Comparison of ENCODE assay signal across 17 cellular contexts in the genomic region with DNA sequence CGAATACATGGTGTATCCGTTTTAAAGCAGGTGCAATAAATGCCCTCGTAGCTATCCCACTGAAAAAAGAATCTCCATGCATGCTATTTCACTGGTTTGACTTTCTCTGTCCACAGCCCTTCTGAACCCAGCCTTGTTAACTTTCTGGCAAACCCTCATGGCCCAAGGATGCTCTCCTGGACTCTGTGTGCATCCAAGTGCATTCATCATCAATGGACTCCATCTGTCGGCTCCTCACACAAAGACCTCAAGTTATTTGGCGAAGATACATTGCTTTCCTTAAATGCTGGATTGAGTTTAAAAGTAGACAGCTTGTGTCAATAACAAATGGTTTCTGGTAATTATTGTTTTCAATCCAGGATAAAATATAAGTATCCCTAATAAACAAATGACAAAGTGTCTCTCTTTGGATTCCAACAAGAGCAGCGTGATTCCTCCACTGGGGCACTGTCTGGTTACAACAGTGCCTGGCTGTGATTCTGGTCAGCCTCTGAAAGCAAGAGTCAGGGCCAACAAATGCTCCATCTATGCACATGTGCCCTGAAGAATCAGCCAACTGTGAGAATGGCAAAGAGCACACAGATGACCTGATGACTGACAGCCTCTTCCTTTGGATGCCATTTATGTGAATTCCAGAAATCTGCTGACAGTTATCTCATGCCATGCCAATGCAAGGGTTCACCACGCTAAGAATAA. TPM values are rescaled to one million over a fixed set of nuclear protein-coding genes. Genes with fewer than 3 reads are reported as not detected.
DNase-seq lines count a peak whose midpoint lies in the region; ATAC-seq and FAIRE-seq lines count a peak whose summit lies in the region.
"Had no signal": no experiment of that assay in that cellular context is flagged by ENCODE, and none has a peak within 500 bp of the region (broad histone marks: within the 10 kb centered on the region; RNA-seq: fewer than 3 reads in every experiment).

No MANE protein-coding gene starts in this region.

- H2BK15ac ChIP-seq in neuronal stem cell (ENCODE audit: low read length): no peak overlapping the region

- H3K23ac ChIP-seq in neuronal stem cell (ENCODE audit: low read depth, low read length, poor library complexity): no peak overlapping the region

- H3K9ac ChIP-seq in neuronal stem cell (ENCODE audit: low read depth, low read length, poor library complexity): no peak overlapping the region
- H3K9ac ChIP-seq: BLaER1 treated with 17β-estradiol and CSF1 and Interleukin-3, amounts not matched to agents 10 nM and 100 nM had no signal

- H3K36me3 ChIP-seq in CD4-positive, CD25-positive, alpha-beta regulatory T cell (ENCODE audit: control insufficient read depth, insufficient read depth, low read length): peaks cover 25% of the 10 kb centered on the region
- H3K36me3 ChIP-seq in naive thymus-derived CD4-positive, alpha-beta T cell (ENCODE audit: control insufficient read depth in 2 of 3, insufficient read depth in 3 of 3, low read length in 3 of 3): peaks cover 0 to 4% (median 0%) of the 10 kb centered on the region in 3 experiments
- H3K36me3 ChIP-seq in neuronal stem cell (replicated peaks in 1 of 2; ENCODE audit: control insufficient read depth in 2 of 2, insufficient read depth in 2 of 2, low read length in 2 of 2): peaks cover 7 to 76% of the 10 kb centered on the region in 2 donors

- CTCF ChIA-PET in naive thymus-derived CD4-positive, alpha-beta T cell (lab: Charles Lee): interaction anchor here (1.2 to 1.4 kb wide), 2 partner anchors 10 to 58 kb away, joined by 3 to 7 read pairs; no protein-coding TSS in a partner anchor

- H3K4me1 ChIP-seq in CD4-positive, CD25-positive, alpha-beta regulatory T cell (ENCODE audit: control insufficient read depth, insufficient read depth, low read length, poor library complexity, severe bottlenecking): peaks cover 37% of the 10 kb centered on the region
- H3K4me1 ChIP-seq in naive thymus-derived CD4-positive, alpha-beta T cell (ENCODE audit: control insufficient read depth in 2 of 2, insufficient read depth in 2 of 2, low read length in 2 of 2): peaks cover 44 to 46% of the 10 kb centered on the region in 2 donors
- H3K4me1 ChIP-seq in neuronal stem cell (ENCODE audit: control insufficient read depth in 2 of 2, insufficient read depth in 1 of 2, low read depth in 1 of 2, low read length in 2 of 2): no peaks in the 10 kb centered on the region
- H3K4me1 ChIP-seq: psoas muscle had no signal

- peaks cover 24% of the 10 kb centered on the region for H3K36me3 Mint-ChIP-seq in CD4-positive, CD25-positive, alpha-beta regulatory T cell
- H3K36me3 Mint-ChIP-seq in naive thymus-derived CD4-positive, alpha-beta T cell: peaks cover 17 to 36% (median 24%) of the 10 kb centered on the region in 5 donors

- peaks cover under 1% of the 10 kb centered on the region for H3K79me1 ChIP-seq in neuronal stem cell (ENCODE audit: low read depth, low read length)

- no peak overlapping the region for H3K4me2 ChIP-seq in neuronal stem cell (ENCODE audit: insufficient read depth, low read length, poor library complexity, severe bottlenecking)

- no CpG with 5 or more reads among the region's 7 CpGs for WGBS in neuronal stem cell (ENCODE audit: extremely low coverage in 2 of 2, insufficient read length in 2 of 2, insufficient replicate concordance in 1 of 2), 2 donors

- H2BK12ac ChIP-seq in neuronal stem cell (ENCODE audit: low read length): no peak overlapping the region

- H3K4ac ChIP-seq in neuronal stem cell (ENCODE audit: low read length): no peak overlapping the region

- H3K14ac ChIP-seq in neuronal stem cell (ENCODE audit: low read length): no peak overlapping the region

- no peak overlapping the region for H2AK5ac ChIP-seq in neuronal stem cell (ENCODE audit: low read depth, low read length)

- no peaks in the 10 kb centered on the region for H3K9me3 Mint-ChIP-seq in CD4-positive, CD25-positive, alpha-beta regulatory T cell
- H3K9me3 Mint-ChIP-seq in naive thymus-derived CD4-positive, alpha-beta T cell: no peaks in the 10 kb centered on the region
- H3K9me3 Mint-ChIP-seq: activated CD4-positive, alpha-beta T cell treated with anti-CD3 and anti-CD28 coated beads, Interleukin-2, amount 10 ng/mL, durations not matched to agents 7 days and 5 days had no signal

- H2BK5ac ChIP-seq in neuronal stem cell (ENCODE audit: low read length): no peak overlapping the region

- POLR2A ChIA-PET in naive thymus-derived CD4-positive, alpha-beta T cell (lab: Charles Lee): interaction anchor here (0.7 to 1.9 kb wide), 7 partner anchors 14 to 175 kb away, joined by 3 to 4 read pairs (median 3); no protein-coding TSS in a partner anchor

- H3K27me3 Mint-ChIP-seq in CD4-positive, CD25-positive, alpha-beta regulatory T cell: no peaks in the 10 kb centered on the region
- H3K27me3 Mint-ChIP-seq in naive thymus-derived CD4-positive, alpha-beta T cell: no peaks in the 10 kb centered on the region
- H3K27me3 Mint-ChIP-seq: activated CD4-positive, alpha-beta T cell treated with anti-CD3 and anti-CD28 coated beads, Interleukin-2, amount 10 ng/mL, durations not matched to agents 7 days and 5 days had no signal

- no peak overlapping the region for H4K8ac ChIP-seq in neuronal stem cell (ENCODE audit: low read depth, low read length)

- peaks cover 42 to 78% (median 55%) of the 10 kb centered on the region in 4 donors for H3K4me1 Mint-ChIP-seq in CD4-positive, CD25-positive, alpha-beta regulatory T cell
- H3K4me1 Mint-ChIP-seq in naive thymus-derived CD4-positive, alpha-beta T cell: peaks cover 32 to 85% (median 79%) of the 10 kb centered on the region in 7 donors

- H3K27ac ChIP-seq in CD4-positive, CD25-positive, alpha-beta regulatory T cell (ENCODE audit: insufficient read depth, low read length, poor library complexity, severe bottlenecking): no peak overlapping the region
- H3K27ac ChIP-seq in naive thymus-derived CD4-positive, alpha-beta T cell (ENCODE audit: low read depth, low read length): no peak overlapping the region
- no peak overlapping the region for H3K27ac ChIP-seq in neuronal stem cell (replicated peaks; ENCODE audit: low read length)
- H3K27ac ChIP-seq: BLaER1 treated with 17β-estradiol and CSF1 and Interleukin-3, amounts not matched to agents 10 nM and 100 nM; psoas muscle had no signal

- H2BK120ac ChIP-seq in neuronal stem cell (ENCODE audit: low read depth, low read length): no peak overlapping the region

- peak overlapping the region; percentile 26 to 79 (median 65) for H3K27ac Mint-ChIP-seq in CD4-positive, CD25-positive, alpha-beta regulatory T cell
- peak overlapping the region in 7 of 9 donors; percentile 0 to 90 (median 71) for H3K27ac Mint-ChIP-seq in naive thymus-derived CD4-positive, alpha-beta T cell

- peak; percentile 55 for FAIRE-seq in HTR-8/SVneo (lab: Jason Lieb, UNC)
- FAIRE-seq: colon had no signal

- no peak overlapping the region for H2AFZ ChIP-seq in neuronal stem cell (ENCODE audit: low read length)

- no peak overlapping the region for H3K18ac ChIP-seq in neuronal stem cell (ENCODE audit: low read length)

- no peaks in the 10 kb centered on the region for H3K27me3 ChIP-seq in CD4-positive, CD25-positive, alpha-beta regulatory T cell (ENCODE audit: control insufficient read depth, insufficient read depth, low read length)
- no peaks in the 10 kb centered on the region for H3K27me3 ChIP-seq in naive thymus-derived CD4-positive, alpha-beta T cell (ENCODE audit: control insufficient read depth in 2 of 2, insufficient read depth in 2 of 2, low read length in 2 of 2)
- H3K27me3 ChIP-seq in neuronal stem cell (ENCODE audit: control insufficient read depth in 3 of 3, insufficient read depth in 3 of 3, low read depth in 1 of 3, low read length in 3 of 3): no peaks in the 10 kb centered on the region
- H3K27me3 ChIP-seq: BLaER1 treated with 17β-estradiol and CSF1 and Interleukin-3, amounts not matched to agents 10 nM and 100 nM had no signal

- no peak overlapping the region for H3K4me3 ChIP-seq in CD4-positive, CD25-positive, alpha-beta regulatory T cell (ENCODE audit: low read depth, low read length)
- H3K4me3 ChIP-seq in naive thymus-derived CD4-positive, alpha-beta T cell (ENCODE audit: low read length): no peak overlapping the region
- H3K4me3 ChIP-seq in neuronal stem cell (ENCODE audit: low read length in 2 of 2): no peak overlapping the region
- H3K4me3 ChIP-seq: BLaER1 treated with 17β-estradiol and CSF1 and Interleukin-3, amounts not matched to agents 10 nM and 100 nM; psoas muscle had no signal

- no peak for DNase-seq in CD4-positive, CD25-positive, alpha-beta regulatory T cell
- DNase-seq in HTR-8/SVneo (ENCODE audit: insufficient read length, low spot score) (no peak), cerebellum (ENCODE audit: low spot score) (peak; percentile 77), HuH-7.5 (ENCODE audit: low spot score) (no peak), neuronal stem cell (ENCODE audit: low spot score) (no peak)
- DNase-seq in naive thymus-derived CD4-positive, alpha-beta T cell: no peak
- DNase-seq in stimulated activated CD8-positive, alpha-beta memory T cell treated with anti-CD3 and anti-CD28 coated beads, Interleukin-4, amount 100 ng/mL, for 48 hours: no peak
- DNase-seq: GF-D8, GOT3, KG1, NCI-H510A had no signal

- intact Hi-C loops in naive thymus-derived CD4-positive, alpha-beta T cell (cut with micrococcal nuclease): loop anchor here (2.0 kb wide), 2 partner anchors 13 to 15 kb away; no protein-coding TSS in a partner anchor

- H4K91ac ChIP-seq in neuronal stem cell (ENCODE audit: low read depth, low read length, poor library complexity): no peak overlapping the region

- peak overlapping the region in 1 of 4 donors; percentile 36 for H3K4me3 Mint-ChIP-seq in CD4-positive, CD25-positive, alpha-beta regulatory T cell
- peak overlapping the region in 3 of 10 donors; percentile 1 to 62 (median 14) for H3K4me3 Mint-ChIP-seq in naive thymus-derived CD4-positive, alpha-beta T cell
- H3K4me3 Mint-ChIP-seq: activated CD4-positive, alpha-beta T cell treated with anti-CD3 and anti-CD28 coated beads, Interleukin-2, amount 10 ng/mL, durations not matched to agents 7 days and 5 days had no signal

- H3K9me3 ChIP-seq in CD4-positive, CD25-positive, alpha-beta regulatory T cell (ENCODE audit: control insufficient read depth in 2 of 2, low read length in 2 of 2): no peaks in the 10 kb centered on the region
- no peaks in the 10 kb centered on the region for H3K9me3 ChIP-seq in naive thymus-derived CD4-positive, alpha-beta T cell (ENCODE audit: control insufficient read depth in 2 of 3, low read length in 3 of 3)
- peaks cover under 1 to 25% of the 10 kb centered on the region in 2 donors for H3K9me3 ChIP-seq in neuronal stem cell (replicated peaks in 1 of 2; ENCODE audit: control insufficient read depth in 2 of 2, insufficient read depth in 1 of 2, low read depth in 1 of 2, low read length in 2 of 2)
- H3K9me3 ChIP-seq: psoas muscle had no signal

- ATAC-seq in CD4-positive, CD25-positive, alpha-beta regulatory T cell (ENCODE audit: low read depth in 2 of 2): no peak
- ATAC-seq in naive thymus-derived CD4-positive, alpha-beta T cell: no peak
- no peak for ATAC-seq in HG03520 (IDR thresholded peaks at IDR 0.05; ENCODE audit: unreplicated experiment)
- ATAC-seq: Panc1 had no signal

RNA-seq across cellular contexts. Expression of a gene that starts 55.7 kb away (rescaled TPM):
- total RNA-seq in CD4-positive, CD25-positive, alpha-beta regulatory T cell: 592 TPM
- polyA plus RNA-seq in CD4-positive, CD25-positive, alpha-beta regulatory T cell: 100 to 1,000 TPM; 267 to 320 (median 288) TPM
- 281 TPM for total RNA-seq in cerebellum
- total RNA-seq in naive thymus-derived CD4-positive, alpha-beta T cell: 100 to 1,000 TPM; 200 to 720 (median 447) TPM
- polyA plus RNA-seq in naive thymus-derived CD4-positive, alpha-beta T cell: 100 to 1,000 TPM; 226 to 330 TPM
- polyA plus RNA-seq in neuronal stem cell (2013, experiment 1 of 2): 176 TPM
- 174 TPM for polyA plus RNA-seq in neuronal stem cell (2013, experiment 2 of 2)
